Comparison of ENCODE assay signal across 29 cellular contexts in the genomic region with DNA sequence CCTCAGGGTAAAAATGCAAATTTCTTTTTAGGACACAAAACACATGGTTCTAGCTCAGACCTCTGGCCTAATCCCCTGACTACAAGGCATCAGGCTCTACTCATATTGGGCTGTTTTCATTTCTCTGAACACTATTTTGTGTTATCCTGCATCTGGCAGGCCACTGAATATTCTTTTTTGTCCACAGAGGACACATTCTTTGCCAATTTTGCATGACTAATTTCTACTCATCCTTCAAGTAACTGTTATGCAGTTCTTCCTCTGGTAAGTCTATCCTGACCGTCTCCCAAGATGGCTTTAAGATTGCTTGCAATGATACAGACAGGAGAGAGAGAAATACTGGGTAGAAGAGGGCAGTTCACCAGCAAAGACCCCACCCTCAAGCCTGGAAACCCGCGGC.
"Had no signal": no experiment of that assay in that cellular context is flagged by ENCODE, and none has a peak within 500 bp of the region (broad histone marks: within the 10 kb centered on the region; RNA-seq: fewer than 3 reads in every experiment).

No MANE protein-coding gene starts in this region.

- FAIRE-seq: astrocyte, RCC 7860 had no signal

- H3K27ac ChIP-seq: adrenal gland, body of pancreas, breast epithelium, PC-9, VCaP had no signal

- H3K27me3 ChIP-seq: adrenal gland, body of pancreas, breast epithelium, MG63 had no signal

- DNase-seq: activated B cell treated with CpG ODN at 0.5 μM for 24 hours; activated CD4-positive, alpha-beta memory T cell treated with anti-CD3 and anti-CD28 coated beads for 36 hours; activated CD4-positive, alpha-beta T cell treated with anti-CD3 and anti-CD28 coated beads for 4 hours; activated CD4-positive, alpha-beta T cell treated with anti-CD3 and anti-CD28 coated beads, Interleukin-2, amount 50 U/mL, for 1 hour; activated CD4-positive, CD25-positive, alpha-beta regulatory T cell treated with anti-CD3 and anti-CD28 coated beads, Interleukin-2, amount 50 U/mL, for 72 hours; activated CD8-positive, alpha-beta memory T cell treated with anti-CD3 and anti-CD28 coated beads, Interleukin-2, amount 50 U/mL, for 4 hours; activated gamma-delta T cell treated with Interleukin-2 at 50 U/mL for 16 hours; activated naive CD4-positive, alpha-beta T cell treated with anti-CD3 and anti-CD28 coated beads for 36 hours; activated T-cell treated with anti-CD3 and anti-CD28 coated beads for 4 hours; activated T-cell treated with anti-CD3 and anti-CD28 coated beads, Interleukin-2, amount 50 U/mL, for 4 hours; adrenal gland; body of pancreas; MG63; NCI-H1048; NCI-H1436; NCI-H1694; NCI-H2081 treated with DMSO at 0.1 percent for 48 hours; NCI-H226; PC-9; Right ventricle myocardium superior; SW 1271; T-helper 1 cell; T-helper 2 cell; T-helper 9 cell had no signal

- H3K4me2 ChIP-seq: PC-9 had no signal

- H3K4me3 ChIP-seq: adrenal gland, body of pancreas, breast epithelium, MG63, PC-9 had no signal

- H3K9me3 ChIP-seq: adrenal gland, body of pancreas, breast epithelium, MG63 had no signal

- H3K4me1 ChIP-seq: adrenal gland, breast epithelium had no signal

- H3K36me3 ChIP-seq: adrenal gland, breast epithelium, MG63 had no signal

- ATAC-seq: activated naive CD4-positive, alpha-beta T cell treated with anti-CD3 and anti-CD28 coated beads, Interleukin-2, amount 50 U/mL, for 72 hours; activated T-cell treated with anti-CD3 and anti-CD28 coated beads, Interleukin-2, amount 50 U/mL, for 4 hours; body of pancreas had no signal

- H2AFZ ChIP-seq: PC-9 had no signal
